ENCODE assay signal across 16 cellular contexts in genomic region chr13:67554746-67555452, GRCh38.
"Had no signal": no experiment of that assay in that cellular context is flagged by ENCODE, and none has a peak within 500 bp of the region (broad histone marks: within the 10 kb centered on the region; RNA-seq: fewer than 3 reads in every experiment).

No MANE protein-coding gene starts in this region.

- H3K4me1 ChIP-seq: esophagus squamous epithelium, parathyroid adenoma, upper lobe of left lung had no signal

- H3K9ac ChIP-seq: parathyroid adenoma had no signal

- H2AFZ ChIP-seq: hepatocyte, parathyroid adenoma had no signal

- H3K4me3 ChIP-seq: esophagus squamous epithelium, hepatocyte, upper lobe of left lung had no signal

- ATAC-seq: activated CD8-positive, alpha-beta memory T cell treated with anti-CD3 and anti-CD28 coated beads, Interleukin-2, amount 10 ng/mL, durations not matched to agents 7 days and 5 days; activated naive CD4-positive, alpha-beta T cell treated with anti-CD3 and anti-CD28 coated beads, Interleukin-2, amount 50 U/mL, for 72 hours had no signal

- H3K4me3 Mint-ChIP-seq: activated CD8-positive, alpha-beta memory T cell treated with anti-CD3 and anti-CD28 coated beads, Interleukin-2, amount 10 ng/mL, durations not matched to agents 7 days and 5 days; activated T-cell treated with anti-CD3 and anti-CD28 coated beads, Interleukin-2, amount 50 U/mL, for 24 hours; mesothelial cell of epicardium; naive B cell; stimulated activated naive CD8-positive, alpha-beta T cell treated with anti-CD3 and anti-CD28 coated beads, Interleukin-15, Interleukin-2, amounts not matched to agents 100 ng/mL and 50 ng/mL, for 24 hours; T-helper 1 cell treated with Interleukin-12 subunit alpha and Interleukin-12 subunit beta and Interleukin-4 antibody, amounts not matched to agents 30 μg/mL and 1 μg/mL, for 36 hours had no signal

- DNase-seq: activated CD4-positive, alpha-beta T cell treated with anti-CD3 and anti-CD28 coated beads, Interleukin-2, amount 50 U/mL, for 48 hours; activated CD4-positive, CD25-positive, alpha-beta regulatory T cell treated with anti-CD3 and anti-CD28 coated beads, Interleukin-2, amount 50 U/mL, for 72 hours; activated CD8-positive, alpha-beta memory T cell treated with anti-CD3 and anti-CD28 coated beads, Interleukin-2, amount 10 ng/mL, durations not matched to agents 7 days and 5 days; activated effector memory CD4-positive, alpha-beta T cell treated with Interleukin-2 at 50 U/mL for 16 hours; activated T-cell treated with anti-CD3 and anti-CD28 coated beads, Interleukin-2, amount 50 U/mL, for 24 hours; esophagus squamous epithelium; kidney glomerular epithelial cell; naive B cell; stimulated activated CD4-positive, alpha-beta T cell treated with anti-CD3 and anti-CD28 coated beads, Interleukin-4, amount 100 ng/mL, for 1 hour; upper lobe of left lung had no signal

- H3K27me3 ChIP-seq: esophagus squamous epithelium, hepatocyte, upper lobe of left lung had no signal

- H3K27ac ChIP-seq: esophagus squamous epithelium, hepatocyte, parathyroid adenoma, upper lobe of left lung had no signal

- H3K36me3 Mint-ChIP-seq: activated CD8-positive, alpha-beta memory T cell treated with anti-CD3 and anti-CD28 coated beads, Interleukin-2, amount 10 ng/mL, durations not matched to agents 7 days and 5 days had no signal

- H3K4me2 ChIP-seq: hepatocyte had no signal

- H3K4me1 Mint-ChIP-seq: activated CD8-positive, alpha-beta memory T cell treated with anti-CD3 and anti-CD28 coated beads, Interleukin-2, amount 10 ng/mL, durations not matched to agents 7 days and 5 days; mesothelial cell of epicardium; naive B cell had no signal

- H3K27ac Mint-ChIP-seq: activated CD8-positive, alpha-beta memory T cell treated with anti-CD3 and anti-CD28 coated beads, Interleukin-2, amount 10 ng/mL, durations not matched to agents 7 days and 5 days; activated naive CD4-positive, alpha-beta T cell treated with anti-CD3 and anti-CD28 coated beads, Interleukin-2, amount 50 U/mL, for 72 hours; activated T-cell treated with anti-CD3 and anti-CD28 coated beads, Interleukin-2, amount 50 U/mL, for 24 hours; mesothelial cell of epicardium; naive B cell; stimulated activated naive CD8-positive, alpha-beta T cell treated with anti-CD3 and anti-CD28 coated beads, Interleukin-15, Interleukin-2, amounts not matched to agents 100 ng/mL and 50 ng/mL, for 24 hours; T-helper 1 cell treated with Interleukin-12 subunit alpha and Interleukin-12 subunit beta and Interleukin-4 antibody, amounts not matched to agents 30 μg/mL and 1 μg/mL, for 36 hours had no signal

- H3K36me3 ChIP-seq: esophagus squamous epithelium, upper lobe of left lung had no signal

- H3K27me3 Mint-ChIP-seq: activated CD8-positive, alpha-beta memory T cell treated with anti-CD3 and anti-CD28 coated beads, Interleukin-2, amount 10 ng/mL, durations not matched to agents 7 days and 5 days; activated T-cell treated with anti-CD3 and anti-CD28 coated beads, Interleukin-2, amount 50 U/mL, for 24 hours; naive B cell; stimulated activated naive CD8-positive, alpha-beta T cell treated with anti-CD3 and anti-CD28 coated beads, Interleukin-15, Interleukin-2, amounts not matched to agents 100 ng/mL and 50 ng/mL, for 24 hours had no signal
